ENCODE assay signal across 1 cellular context in the genomic region with DNA sequence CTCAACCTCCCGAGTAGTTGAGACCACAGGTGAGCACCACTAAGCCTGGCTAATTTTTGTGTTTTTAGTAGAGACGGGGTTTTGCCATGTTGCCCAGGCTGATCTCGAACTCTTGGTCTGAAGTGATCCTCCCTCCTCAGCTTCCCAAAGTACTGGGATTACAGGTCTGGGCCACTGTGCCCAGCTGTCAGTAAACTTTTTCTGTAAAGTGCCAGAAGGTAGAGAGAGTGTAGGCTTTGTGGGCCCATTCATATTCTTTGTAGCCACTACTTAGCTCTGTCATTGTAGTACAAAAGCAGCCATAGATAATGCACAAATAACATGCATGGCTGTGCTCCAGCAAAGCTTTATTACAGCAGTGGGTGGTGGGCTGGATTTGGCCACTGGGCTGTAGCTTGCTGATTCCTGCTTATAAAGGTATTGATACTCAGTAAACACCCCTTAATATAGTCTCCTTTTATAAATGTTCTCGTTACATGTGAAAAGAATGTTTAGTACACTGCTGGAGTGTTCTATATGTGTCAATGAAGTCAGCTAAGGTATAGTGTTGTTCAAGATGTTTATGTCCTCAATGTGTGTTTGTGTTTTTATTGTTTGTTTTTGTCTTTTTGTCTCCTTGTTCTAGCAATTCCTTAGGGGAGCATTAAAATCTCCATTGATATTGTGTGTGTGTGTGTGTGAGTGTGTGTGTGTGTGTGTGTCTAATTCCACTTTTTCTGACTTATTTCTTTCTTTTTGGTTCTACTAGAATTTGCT.
A peak's percentile ranks its signal among the peaks of the same experiment; 100 is the strongest.
TF ChIP-seq lines count a peak whose summit lies in the region.

No MANE protein-coding gene starts in this region.

TF ChIP-seq in K562, 482 proteins besides CTCF, POLR2A, EP300 and RAD21 (continued from another document and continues in another):
- TF ChIP-seq, protein P1, sequence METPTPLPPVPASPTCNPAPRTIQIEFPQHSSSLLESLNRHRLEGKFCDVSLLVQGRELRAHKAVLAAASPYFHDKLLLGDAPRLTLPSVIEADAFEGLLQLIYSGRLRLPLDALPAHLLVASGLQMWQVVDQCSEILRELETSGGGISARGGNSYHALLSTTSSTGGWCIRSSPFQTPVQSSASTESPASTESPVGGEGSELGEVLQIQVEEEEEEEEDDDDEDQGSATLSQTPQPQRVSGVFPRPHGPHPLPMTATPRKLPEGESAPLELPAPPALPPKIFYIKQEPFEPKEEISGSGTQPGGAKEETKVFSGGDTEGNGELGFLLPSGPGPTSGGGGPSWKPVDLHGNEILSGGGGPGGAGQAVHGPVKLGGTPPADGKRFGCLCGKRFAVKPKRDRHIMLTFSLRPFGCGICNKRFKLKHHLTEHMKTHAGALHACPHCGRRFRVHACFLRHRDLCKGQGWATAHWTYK (CRISPR knock-in tag; IDR thresholded peaks at IDR 0.05): peak; percentile 59; the same call in 1 of the 2 replicates
- TF ChIP-seq, protein P2, sequence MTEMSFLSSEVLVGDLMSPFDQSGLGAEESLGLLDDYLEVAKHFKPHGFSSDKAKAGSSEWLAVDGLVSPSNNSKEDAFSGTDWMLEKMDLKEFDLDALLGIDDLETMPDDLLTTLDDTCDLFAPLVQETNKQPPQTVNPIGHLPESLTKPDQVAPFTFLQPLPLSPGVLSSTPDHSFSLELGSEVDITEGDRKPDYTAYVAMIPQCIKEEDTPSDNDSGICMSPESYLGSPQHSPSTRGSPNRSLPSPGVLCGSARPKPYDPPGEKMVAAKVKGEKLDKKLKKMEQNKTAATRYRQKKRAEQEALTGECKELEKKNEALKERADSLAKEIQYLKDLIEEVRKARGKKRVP (CRISPR knock-in tag; IDR thresholded peaks at IDR 0.05): peak; percentile 38; the same call in 1 of the 2 replicates
- TF ChIP-seq NR1H2 (CRISPR knock-in tag; IDR thresholded peaks at IDR 0.05) (no peak), CEBPB (tag; IDR thresholded peaks at IDR 0.05) (no peak), MTA2 (IDR thresholded peaks at IDR 0.05; ENCODE audit: low read depth) (no peak), RBFOX2 (IDR thresholded peaks at IDR 0.05; ENCODE audit: low read depth, low read length) (peak; percentile 49), LARP7 (IDR thresholded peaks at IDR 0.05) (peak; percentile 66), TAF7 (tag; IDR thresholded peaks at IDR 0.05) (no peak), HNRNPK (IDR thresholded peaks at IDR 0.05; ENCODE audit: low read depth, low read length, poor library complexity, severe bottlenecking) (no peak), RHOXF2B (CRISPR knock-in tag; conservative IDR thresholded peaks at IDR 0.05) (peak; percentile 43), KLF1 (tag; IDR thresholded peaks at IDR 0.05) (no peak), NFIC (IDR thresholded peaks at IDR 0.05) (no peak; the same call in 1 of the 2 replicates), HDAC1 (IDR thresholded peaks at IDR 0.05) (no peak), NR2F6 (CRISPR knock-in tag; IDR thresholded peaks at IDR 0.05) (no peak), FOXK1 (CRISPR knock-in tag; IDR thresholded peaks at IDR 0.05; ENCODE audit: borderline replicate concordance) (no peak), MCM2 (IDR thresholded peaks at IDR 0.05; ENCODE audit: low read depth) (no peak), KLF13 (tag; IDR thresholded peaks at IDR 0.05; ENCODE audit: borderline replicate concordance, low read depth) (no peak), ERF (CRISPR knock-in tag; IDR thresholded peaks at IDR 0.05) (peak; percentile 82), ZKSCAN1 (IDR thresholded peaks at IDR 0.05; ENCODE audit: low read depth, low read length) (no peak), RFX1 (IDR thresholded peaks at IDR 0.05) (no peak), KAT2B (IDR thresholded peaks at IDR 0.05; ENCODE audit: low read depth, low read length) (no peak), TCF7 (IDR thresholded peaks at IDR 0.05; ENCODE audit: borderline replicate concordance) (no peak), CBX2 (IDR thresholded peaks at IDR 0.05; ENCODE audit: insufficient read depth, low read length, poor library complexity, severe bottlenecking) (no peak), POLR3G (IDR thresholded peaks at IDR 0.05; ENCODE audit: extremely low read depth, insufficient read length, insufficient replicate concordance) (no peak), WHSC1 (IDR thresholded peaks at IDR 0.05; ENCODE audit: low read length) (no peak), SMARCB1 (IDR thresholded peaks at IDR 0.05; ENCODE audit: insufficient read length, low read depth) (no peak)
- TF ChIP-seq, protein P3, sequence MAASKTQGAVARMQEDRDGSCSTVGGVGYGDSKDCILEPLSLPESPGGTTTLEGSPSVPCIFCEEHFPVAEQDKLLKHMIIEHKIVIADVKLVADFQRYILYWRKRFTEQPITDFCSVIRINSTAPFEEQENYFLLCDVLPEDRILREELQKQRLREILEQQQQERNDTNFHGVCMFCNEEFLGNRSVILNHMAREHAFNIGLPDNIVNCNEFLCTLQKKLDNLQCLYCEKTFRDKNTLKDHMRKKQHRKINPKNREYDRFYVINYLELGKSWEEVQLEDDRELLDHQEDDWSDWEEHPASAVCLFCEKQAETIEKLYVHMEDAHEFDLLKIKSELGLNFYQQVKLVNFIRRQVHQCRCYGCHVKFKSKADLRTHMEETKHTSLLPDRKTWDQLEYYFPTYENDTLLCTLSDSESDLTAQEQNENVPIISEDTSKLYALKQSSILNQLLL (CRISPR knock-in tag; IDR thresholded peaks at IDR 0.05; ENCODE audit: borderline replicate concordance): no peak
- TF ChIP-seq, protein P4, sequence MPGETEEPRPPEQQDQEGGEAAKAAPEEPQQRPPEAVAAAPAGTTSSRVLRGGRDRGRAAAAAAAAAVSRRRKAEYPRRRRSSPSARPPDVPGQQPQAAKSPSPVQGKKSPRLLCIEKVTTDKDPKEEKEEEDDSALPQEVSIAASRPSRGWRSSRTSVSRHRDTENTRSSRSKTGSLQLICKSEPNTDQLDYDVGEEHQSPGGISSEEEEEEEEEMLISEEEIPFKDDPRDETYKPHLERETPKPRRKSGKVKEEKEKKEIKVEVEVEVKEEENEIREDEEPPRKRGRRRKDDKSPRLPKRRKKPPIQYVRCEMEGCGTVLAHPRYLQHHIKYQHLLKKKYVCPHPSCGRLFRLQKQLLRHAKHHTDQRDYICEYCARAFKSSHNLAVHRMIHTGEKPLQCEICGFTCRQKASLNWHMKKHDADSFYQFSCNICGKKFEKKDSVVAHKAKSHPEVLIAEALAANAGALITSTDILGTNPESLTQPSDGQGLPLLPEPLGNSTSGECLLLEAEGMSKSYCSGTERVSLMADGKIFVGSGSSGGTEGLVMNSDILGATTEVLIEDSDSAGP (CRISPR knock-in tag; IDR thresholded peaks at IDR 0.05): no peak
- TF ChIP-seq, protein P5, sequence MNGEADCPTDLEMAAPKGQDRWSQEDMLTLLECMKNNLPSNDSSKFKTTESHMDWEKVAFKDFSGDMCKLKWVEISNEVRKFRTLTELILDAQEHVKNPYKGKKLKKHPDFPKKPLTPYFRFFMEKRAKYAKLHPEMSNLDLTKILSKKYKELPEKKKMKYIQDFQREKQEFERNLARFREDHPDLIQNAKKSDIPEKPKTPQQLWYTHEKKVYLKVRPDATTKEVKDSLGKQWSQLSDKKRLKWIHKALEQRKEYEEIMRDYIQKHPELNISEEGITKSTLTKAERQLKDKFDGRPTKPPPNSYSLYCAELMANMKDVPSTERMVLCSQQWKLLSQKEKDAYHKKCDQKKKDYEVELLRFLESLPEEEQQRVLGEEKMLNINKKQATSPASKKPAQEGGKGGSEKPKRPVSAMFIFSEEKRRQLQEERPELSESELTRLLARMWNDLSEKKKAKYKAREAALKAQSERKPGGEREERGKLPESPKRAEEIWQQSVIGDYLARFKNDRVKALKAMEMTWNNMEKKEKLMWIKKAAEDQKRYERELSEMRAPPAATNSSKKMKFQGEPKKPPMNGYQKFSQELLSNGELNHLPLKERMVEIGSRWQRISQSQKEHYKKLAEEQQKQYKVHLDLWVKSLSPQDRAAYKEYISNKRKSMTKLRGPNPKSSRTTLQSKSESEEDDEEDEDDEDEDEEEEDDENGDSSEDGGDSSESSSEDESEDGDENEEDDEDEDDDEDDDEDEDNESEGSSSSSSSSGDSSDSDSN (IDR thresholded peaks at IDR 0.05; ENCODE audit: borderline replicate concordance in 1 of 2, low read depth in 2 of 2, low read length in 2 of 2): no peak
- TF ChIP-seq, protein P6, sequence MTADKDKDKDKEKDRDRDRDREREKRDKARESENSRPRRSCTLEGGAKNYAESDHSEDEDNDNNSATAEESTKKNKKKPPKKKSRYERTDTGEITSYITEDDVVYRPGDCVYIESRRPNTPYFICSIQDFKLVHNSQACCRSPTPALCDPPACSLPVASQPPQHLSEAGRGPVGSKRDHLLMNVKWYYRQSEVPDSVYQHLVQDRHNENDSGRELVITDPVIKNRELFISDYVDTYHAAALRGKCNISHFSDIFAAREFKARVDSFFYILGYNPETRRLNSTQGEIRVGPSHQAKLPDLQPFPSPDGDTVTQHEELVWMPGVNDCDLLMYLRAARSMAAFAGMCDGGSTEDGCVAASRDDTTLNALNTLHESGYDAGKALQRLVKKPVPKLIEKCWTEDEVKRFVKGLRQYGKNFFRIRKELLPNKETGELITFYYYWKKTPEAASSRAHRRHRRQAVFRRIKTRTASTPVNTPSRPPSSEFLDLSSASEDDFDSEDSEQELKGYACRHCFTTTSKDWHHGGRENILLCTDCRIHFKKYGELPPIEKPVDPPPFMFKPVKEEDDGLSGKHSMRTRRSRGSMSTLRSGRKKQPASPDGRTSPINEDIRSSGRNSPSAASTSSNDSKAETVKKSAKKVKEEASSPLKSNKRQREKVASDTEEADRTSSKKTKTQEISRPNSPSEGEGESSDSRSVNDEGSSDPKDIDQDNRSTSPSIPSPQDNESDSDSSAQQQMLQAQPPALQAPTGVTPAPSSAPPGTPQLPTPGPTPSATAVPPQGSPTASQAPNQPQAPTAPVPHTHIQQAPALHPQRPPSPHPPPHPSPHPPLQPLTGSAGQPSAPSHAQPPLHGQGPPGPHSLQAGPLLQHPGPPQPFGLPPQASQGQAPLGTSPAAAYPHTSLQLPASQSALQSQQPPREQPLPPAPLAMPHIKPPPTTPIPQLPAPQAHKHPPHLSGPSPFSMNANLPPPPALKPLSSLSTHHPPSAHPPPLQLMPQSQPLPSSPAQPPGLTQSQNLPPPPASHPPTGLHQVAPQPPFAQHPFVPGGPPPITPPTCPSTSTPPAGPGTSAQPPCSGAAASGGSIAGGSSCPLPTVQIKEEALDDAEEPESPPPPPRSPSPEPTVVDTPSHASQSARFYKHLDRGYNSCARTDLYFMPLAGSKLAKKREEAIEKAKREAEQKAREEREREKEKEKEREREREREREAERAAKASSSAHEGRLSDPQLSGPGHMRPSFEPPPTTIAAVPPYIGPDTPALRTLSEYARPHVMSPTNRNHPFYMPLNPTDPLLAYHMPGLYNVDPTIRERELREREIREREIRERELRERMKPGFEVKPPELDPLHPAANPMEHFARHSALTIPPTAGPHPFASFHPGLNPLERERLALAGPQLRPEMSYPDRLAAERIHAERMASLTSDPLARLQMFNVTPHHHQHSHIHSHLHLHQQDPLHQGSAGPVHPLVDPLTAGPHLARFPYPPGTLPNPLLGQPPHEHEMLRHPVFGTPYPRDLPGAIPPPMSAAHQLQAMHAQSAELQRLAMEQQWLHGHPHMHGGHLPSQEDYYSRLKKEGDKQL (CRISPR knock-in tag; IDR thresholded peaks at IDR 0.05; ENCODE audit: borderline replicate concordance): no peak
- TF ChIP-seq, protein P7, sequence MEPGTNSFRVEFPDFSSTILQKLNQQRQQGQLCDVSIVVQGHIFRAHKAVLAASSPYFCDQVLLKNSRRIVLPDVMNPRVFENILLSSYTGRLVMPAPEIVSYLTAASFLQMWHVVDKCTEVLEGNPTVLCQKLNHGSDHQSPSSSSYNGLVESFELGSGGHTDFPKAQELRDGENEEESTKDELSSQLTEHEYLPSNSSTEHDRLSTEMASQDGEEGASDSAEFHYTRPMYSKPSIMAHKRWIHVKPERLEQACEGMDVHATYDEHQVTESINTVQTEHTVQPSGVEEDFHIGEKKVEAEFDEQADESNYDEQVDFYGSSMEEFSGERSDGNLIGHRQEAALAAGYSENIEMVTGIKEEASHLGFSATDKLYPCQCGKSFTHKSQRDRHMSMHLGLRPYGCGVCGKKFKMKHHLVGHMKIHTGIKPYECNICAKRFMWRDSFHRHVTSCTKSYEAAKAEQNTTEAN (CRISPR knock-in tag; IDR thresholded peaks at IDR 0.05): no peak
- TF ChIP-seq, protein P8, sequence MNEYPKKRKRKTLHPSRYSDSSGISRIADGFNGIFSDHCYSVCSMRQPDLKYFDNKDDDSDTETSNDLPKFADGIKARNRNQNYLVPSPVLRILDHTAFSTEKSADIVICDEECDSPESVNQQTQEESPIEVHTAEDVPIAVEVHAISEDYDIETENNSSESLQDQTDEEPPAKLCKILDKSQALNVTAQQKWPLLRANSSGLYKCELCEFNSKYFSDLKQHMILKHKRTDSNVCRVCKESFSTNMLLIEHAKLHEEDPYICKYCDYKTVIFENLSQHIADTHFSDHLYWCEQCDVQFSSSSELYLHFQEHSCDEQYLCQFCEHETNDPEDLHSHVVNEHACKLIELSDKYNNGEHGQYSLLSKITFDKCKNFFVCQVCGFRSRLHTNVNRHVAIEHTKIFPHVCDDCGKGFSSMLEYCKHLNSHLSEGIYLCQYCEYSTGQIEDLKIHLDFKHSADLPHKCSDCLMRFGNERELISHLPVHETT (CRISPR knock-in tag; conservative IDR thresholded peaks at IDR 0.05 in 1 of 2, IDR thresholded peaks at IDR 0.05 in 1 of 2): no peak
- TF ChIP-seq, protein P9, sequence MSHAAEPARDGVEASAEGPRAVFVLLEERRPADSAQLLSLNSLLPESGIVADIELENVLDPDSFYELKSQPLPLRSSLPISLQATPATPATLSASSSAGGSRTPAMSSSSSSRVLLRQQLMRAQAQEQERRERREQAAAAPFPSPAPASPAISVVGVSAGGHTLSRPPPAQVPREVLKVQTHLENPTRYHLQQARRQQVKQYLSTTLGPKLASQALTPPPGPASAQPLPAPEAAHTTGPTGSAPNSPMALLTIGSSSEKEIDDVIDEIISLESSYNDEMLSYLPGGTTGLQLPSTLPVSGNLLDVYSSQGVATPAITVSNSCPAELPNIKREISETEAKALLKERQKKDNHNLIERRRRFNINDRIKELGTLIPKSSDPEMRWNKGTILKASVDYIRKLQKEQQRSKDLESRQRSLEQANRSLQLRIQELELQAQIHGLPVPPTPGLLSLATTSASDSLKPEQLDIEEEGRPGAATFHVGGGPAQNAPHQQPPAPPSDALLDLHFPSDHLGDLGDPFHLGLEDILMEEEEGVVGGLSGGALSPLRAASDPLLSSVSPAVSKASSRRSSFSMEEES (CRISPR knock-in tag; IDR thresholded peaks at IDR 0.05): no peak
- TF ChIP-seq, protein P10, sequence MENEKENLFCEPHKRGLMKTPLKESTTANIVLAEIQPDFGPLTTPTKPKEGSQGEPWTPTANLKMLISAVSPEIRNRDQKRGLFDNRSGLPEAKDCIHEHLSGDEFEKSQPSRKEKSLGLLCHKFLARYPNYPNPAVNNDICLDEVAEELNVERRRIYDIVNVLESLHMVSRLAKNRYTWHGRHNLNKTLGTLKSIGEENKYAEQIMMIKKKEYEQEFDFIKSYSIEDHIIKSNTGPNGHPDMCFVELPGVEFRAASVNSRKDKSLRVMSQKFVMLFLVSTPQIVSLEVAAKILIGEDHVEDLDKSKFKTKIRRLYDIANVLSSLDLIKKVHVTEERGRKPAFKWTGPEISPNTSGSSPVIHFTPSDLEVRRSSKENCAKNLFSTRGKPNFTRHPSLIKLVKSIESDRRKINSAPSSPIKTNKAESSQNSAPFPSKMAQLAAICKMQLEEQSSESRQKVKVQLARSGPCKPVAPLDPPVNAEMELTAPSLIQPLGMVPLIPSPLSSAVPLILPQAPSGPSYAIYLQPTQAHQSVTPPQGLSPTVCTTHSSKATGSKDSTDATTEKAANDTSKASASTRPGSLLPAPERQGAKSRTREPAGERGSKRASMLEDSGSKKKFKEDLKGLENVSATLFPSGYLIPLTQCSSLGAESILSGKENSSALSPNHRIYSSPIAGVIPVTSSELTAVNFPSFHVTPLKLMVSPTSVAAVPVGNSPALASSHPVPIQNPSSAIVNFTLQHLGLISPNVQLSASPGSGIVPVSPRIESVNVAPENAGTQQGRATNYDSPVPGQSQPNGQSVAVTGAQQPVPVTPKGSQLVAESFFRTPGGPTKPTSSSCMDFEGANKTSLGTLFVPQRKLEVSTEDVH (IDR thresholded peaks at IDR 0.05; ENCODE audit: low read depth, partially characterized antibody): peak; percentile 78
